In genomic region chr20:48157970-48158369, GRCh38 we compare ENCODE assay signal across 1 cellular context.
TF ChIP-seq lines count a peak whose summit lies in the region.

No MANE protein-coding gene starts in this region.

TF ChIP-seq in WTC11, 78 proteins besides CTCF, POLR2A, EP300 and RAD21 (continued from another document):
- TF ChIP-seq ETV6 (CRISPR knock-in tag; IDR thresholded peaks at IDR 0.05), result no peak
- TF ChIP-seq ZNF317 (CRISPR knock-in tag; IDR thresholded peaks at IDR 0.05; ENCODE audit: borderline replicate concordance, low read depth), result no peak
- no peak for TF ChIP-seq SP1 (CRISPR knock-in tag; conservative IDR thresholded peaks at IDR 0.05)
- no peak for TF ChIP-seq NR3C1 (CRISPR knock-in tag; conservative IDR thresholded peaks at IDR 0.05; ENCODE audit: low read depth)
